34 cellular contexts compared by ENCODE assay signal in the genomic region with DNA sequence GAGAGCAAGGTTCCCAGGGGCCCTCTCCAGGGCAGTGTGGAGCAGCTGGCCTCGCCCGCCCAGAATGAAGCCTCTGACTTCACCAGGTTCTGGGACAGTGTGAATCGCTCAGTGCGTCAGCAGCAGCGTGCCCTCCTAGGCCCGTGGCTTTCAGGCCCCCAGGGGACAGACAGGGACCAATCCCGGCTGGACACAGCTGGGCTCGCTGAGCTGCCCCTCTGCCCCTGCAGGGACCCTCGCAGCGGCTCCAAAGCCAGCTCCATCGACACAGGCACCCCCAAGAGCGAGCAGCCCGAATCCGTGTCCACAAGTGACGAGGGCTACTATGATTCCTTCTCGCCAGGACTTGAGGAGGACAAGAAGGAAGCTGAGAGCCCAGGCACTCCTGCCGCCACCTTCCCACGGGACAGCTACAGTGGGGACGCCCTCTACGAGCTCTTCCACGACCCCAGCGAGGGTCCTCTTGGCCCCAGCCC. TPM values are rescaled to one million over a fixed set of nuclear protein-coding genes. Genes with fewer than 3 reads are reported as not detected.
"Had no signal": no experiment of that assay in that cellular context is flagged by ENCODE, and none has a peak within 500 bp of the region (broad histone marks: within the 10 kb centered on the region; RNA-seq: fewer than 3 reads in every experiment).

No MANE protein-coding gene starts in this region.

- H3K36me3 ChIP-seq: ascending aorta, SJSA1 had no signal

- H3K4me3 ChIP-seq: ascending aorta, K562, SJSA1 had no signal

- FAIRE-seq: K562 had no signal

- DNase-seq: activated CD4-positive, alpha-beta memory T cell treated with anti-CD3 and anti-CD28 coated beads, Interleukin-2, amount 10 ng/mL, durations not matched to agents 7 days and 5 days; activated CD4-positive, alpha-beta T cell treated with anti-CD3 and anti-CD28 coated beads for 1 hour; activated CD4-positive, alpha-beta T cell treated with anti-CD3 and anti-CD28 coated beads for 48 hours; activated CD4-positive, CD25-positive, alpha-beta regulatory T cell; activated CD8-positive, alpha-beta memory T cell treated with anti-CD3 and anti-CD28 coated beads for 24 hours; activated effector memory CD4-positive, alpha-beta T cell treated with anti-CD3 and anti-CD28 coated beads, Interleukin-2, amount 50 U/mL, for 16 hours; activated naive CD4-positive, alpha-beta T cell; activated naive CD4-positive, alpha-beta T cell treated with anti-CD3 and anti-CD28 coated beads, Interleukin-2, amount 50 U/mL, for 16 hours; activated naive CD8-positive, alpha-beta T cell treated with anti-CD3 and anti-CD28 coated beads for 36 hours; activated T-cell treated with anti-CD3 and anti-CD28 coated beads, Interleukin-2, amount 50 U/mL, for 1 hour; activated T-cell treated with anti-CD3 and anti-CD28 coated beads, Interleukin-2, amount 50 U/mL, for 72 hours; amniotic stem cell; cerebellar nuclear complex; NCI-H1048; NCI-H1105 treated with DMSO at 0.1 percent for 48 hours; NCI-H1436; NCI-H1694; NCI-H1930; NCI-H2081 treated with DMSO at 0.1 percent for 48 hours; NCI-H345; NCI-H524 treated with DMSO at 0.1 percent for 48 hours; RPMI8226; SHP77 treated with DMSO at 0.1 percent for 48 hours; SK-N-SH; T-cell; T-helper 17 cell; WERI-Rb-1 had no signal

- H3K27me3 ChIP-seq: ascending aorta had no signal

- H3K27ac ChIP-seq: ascending aorta, SJSA1, WERI-Rb-1 had no signal

- ATAC-seq: activated T-cell treated with anti-CD3 and anti-CD28 coated beads, Interleukin-2, amount 50 U/mL, for 72 hours; activated T-helper 17 cell treated with anti-CD3 and anti-CD28 coated beads, Interleukin-2, amount 50 U/mL, for 72 hours; K562; Panc1; T-cell; T-helper 17 cell had no signal

RNA-seq across cellular contexts. Expression of a gene that starts 7.6 kb away (rescaled TPM):
- total RNA-seq: activated CD4-positive, alpha-beta memory T cell treated with anti-CD3 and anti-CD28 coated beads, Interleukin-2, amount 10 ng/mL, durations not matched to agents 7 days and 5 days; activated naive CD8-positive, alpha-beta T cell treated with anti-CD3 and anti-CD28 coated beads for 36 hours; activated T-cell treated with anti-CD3 and anti-CD28 coated beads, Interleukin-2, amount 50 U/mL, for 72 hours; activated T-helper 17 cell treated with anti-CD3 and anti-CD28 coated beads, Interleukin-2, amount 50 U/mL, for 72 hours; ascending aorta; K562; MCF 10A; NCI-H460; SJSA1; T-cell; T-helper 17 cell had no signal

RNA-seq across cellular contexts. Expression of a gene that starts 34.1 kb away (rescaled TPM):
- total RNA-seq: activated CD4-positive, alpha-beta memory T cell treated with anti-CD3 and anti-CD28 coated beads, Interleukin-2, amount 10 ng/mL, durations not matched to agents 7 days and 5 days; activated naive CD8-positive, alpha-beta T cell treated with anti-CD3 and anti-CD28 coated beads for 36 hours; activated T-cell treated with anti-CD3 and anti-CD28 coated beads, Interleukin-2, amount 50 U/mL, for 72 hours; activated T-helper 17 cell treated with anti-CD3 and anti-CD28 coated beads, Interleukin-2, amount 50 U/mL, for 72 hours; ascending aorta; K562; MCF 10A; NCI-H460; SJSA1; T-cell; T-helper 17 cell had no signal
